In genomic region chr1:63674238-63674864, GRCh38 we compare ENCODE assay signal across 1 cellular context.
TF ChIP-seq lines count a peak whose summit lies in the region.

No MANE protein-coding gene starts in this region.

TF ChIP-seq in HepG2, 621 proteins besides CTCF, POLR2A, EP300 and RAD21 (continued from another document and continues in another):
- TF ChIP-seq, protein P1, sequence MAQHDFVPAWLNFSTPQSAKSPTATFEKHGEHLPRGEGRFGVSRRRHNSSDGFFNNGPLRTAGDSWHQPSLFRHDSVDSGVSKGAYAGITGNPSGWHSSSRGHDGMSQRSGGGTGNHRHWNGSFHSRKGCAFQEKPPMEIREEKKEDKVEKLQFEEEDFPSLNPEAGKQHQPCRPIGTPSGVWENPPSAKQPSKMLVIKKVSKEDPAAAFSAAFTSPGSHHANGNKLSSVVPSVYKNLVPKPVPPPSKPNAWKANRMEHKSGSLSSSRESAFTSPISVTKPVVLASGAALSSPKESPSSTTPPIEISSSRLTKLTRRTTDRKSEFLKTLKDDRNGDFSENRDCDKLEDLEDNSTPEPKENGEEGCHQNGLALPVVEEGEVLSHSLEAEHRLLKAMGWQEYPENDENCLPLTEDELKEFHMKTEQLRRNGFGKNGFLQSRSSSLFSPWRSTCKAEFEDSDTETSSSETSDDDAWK (CRISPR knock-in tag; IDR thresholded peaks at IDR 0.05) = no peak
- TF ChIP-seq, protein P2, sequence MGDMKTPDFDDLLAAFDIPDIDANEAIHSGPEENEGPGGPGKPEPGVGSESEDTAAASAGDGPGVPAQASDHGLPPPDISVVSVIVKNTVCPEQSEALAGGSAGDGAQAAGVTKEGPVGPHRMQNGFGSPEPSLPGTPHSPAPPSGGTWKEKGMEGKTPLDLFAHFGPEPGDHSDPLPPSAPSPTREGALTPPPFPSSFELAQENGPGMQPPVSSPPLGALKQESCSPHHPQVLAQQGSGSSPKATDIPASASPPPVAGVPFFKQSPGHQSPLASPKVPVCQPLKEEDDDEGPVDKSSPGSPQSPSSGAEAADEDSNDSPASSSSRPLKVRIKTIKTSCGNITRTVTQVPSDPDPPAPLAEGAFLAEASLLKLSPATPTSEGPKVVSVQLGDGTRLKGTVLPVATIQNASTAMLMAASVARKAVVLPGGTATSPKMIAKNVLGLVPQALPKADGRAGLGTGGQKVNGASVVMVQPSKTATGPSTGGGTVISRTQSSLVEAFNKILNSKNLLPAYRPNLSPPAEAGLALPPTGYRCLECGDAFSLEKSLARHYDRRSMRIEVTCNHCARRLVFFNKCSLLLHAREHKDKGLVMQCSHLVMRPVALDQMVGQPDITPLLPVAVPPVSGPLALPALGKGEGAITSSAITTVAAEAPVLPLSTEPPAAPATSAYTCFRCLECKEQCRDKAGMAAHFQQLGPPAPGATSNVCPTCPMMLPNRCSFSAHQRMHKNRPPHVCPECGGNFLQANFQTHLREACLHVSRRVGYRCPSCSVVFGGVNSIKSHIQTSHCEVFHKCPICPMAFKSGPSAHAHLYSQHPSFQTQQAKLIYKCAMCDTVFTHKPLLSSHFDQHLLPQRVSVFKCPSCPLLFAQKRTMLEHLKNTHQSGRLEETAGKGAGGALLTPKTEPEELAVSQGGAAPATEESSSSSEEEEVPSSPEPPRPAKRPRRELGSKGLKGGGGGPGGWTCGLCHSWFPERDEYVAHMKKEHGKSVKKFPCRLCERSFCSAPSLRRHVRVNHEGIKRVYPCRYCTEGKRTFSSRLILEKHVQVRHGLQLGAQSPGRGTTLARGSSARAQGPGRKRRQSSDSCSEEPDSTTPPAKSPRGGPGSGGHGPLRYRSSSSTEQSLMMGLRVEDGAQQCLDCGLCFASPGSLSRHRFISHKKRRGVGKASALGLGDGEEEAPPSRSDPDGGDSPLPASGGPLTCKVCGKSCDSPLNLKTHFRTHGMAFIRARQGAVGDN (CRISPR knock-in tag; IDR thresholded peaks at IDR 0.05) = peak; percentile 59
- TF ChIP-seq, protein P3, sequence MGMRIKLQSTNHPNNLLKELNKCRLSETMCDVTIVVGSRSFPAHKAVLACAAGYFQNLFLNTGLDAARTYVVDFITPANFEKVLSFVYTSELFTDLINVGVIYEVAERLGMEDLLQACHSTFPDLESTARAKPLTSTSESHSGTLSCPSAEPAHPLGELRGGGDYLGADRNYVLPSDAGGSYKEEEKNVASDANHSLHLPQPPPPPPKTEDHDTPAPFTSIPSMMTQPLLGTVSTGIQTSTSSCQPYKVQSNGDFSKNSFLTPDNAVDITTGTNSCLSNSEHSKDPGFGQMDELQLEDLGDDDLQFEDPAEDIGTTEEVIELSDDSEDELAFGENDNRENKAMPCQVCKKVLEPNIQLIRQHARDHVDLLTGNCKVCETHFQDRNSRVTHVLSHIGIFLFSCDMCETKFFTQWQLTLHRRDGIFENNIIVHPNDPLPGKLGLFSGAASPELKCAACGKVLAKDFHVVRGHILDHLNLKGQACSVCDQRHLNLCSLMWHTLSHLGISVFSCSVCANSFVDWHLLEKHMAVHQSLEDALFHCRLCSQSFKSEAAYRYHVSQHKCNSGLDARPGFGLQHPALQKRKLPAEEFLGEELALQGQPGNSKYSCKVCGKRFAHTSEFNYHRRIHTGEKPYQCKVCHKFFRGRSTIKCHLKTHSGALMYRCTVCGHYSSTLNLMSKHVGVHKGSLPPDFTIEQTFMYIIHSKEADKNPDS (CRISPR knock-in tag; IDR thresholded peaks at IDR 0.05) = no peak
- TF ChIP-seq ZNF136 (CRISPR knock-in tag; IDR thresholded peaks at IDR 0.05; ENCODE audit: low read depth) (0 out of 2 replicates have a peak, but pooled peaks have one; percentile 55), ZNF264 (CRISPR knock-in tag; IDR thresholded peaks at IDR 0.05) (no peak), ZNF3 (CRISPR knock-in tag; IDR thresholded peaks at IDR 0.05) (peak; percentile 84; the same call in 1 of the 2 replicates), HOXA3 (CRISPR knock-in tag; IDR thresholded peaks at IDR 0.05) (peak; percentile 68; the same call in 1 of the 2 replicates), IRX3 (CRISPR knock-in tag; IDR thresholded peaks at IDR 0.05; ENCODE audit: borderline replicate concordance, low read depth) (no peak), ZFY (CRISPR knock-in tag; IDR thresholded peaks at IDR 0.05) (peak; percentile 45), CEBPG (CRISPR knock-in tag; IDR thresholded peaks at IDR 0.05) (no peak), IKZF4 (CRISPR knock-in tag; IDR thresholded peaks at IDR 0.05; ENCODE audit: borderline replicate concordance, low read depth, not compliant biosample characterization) (peak; percentile 49), BCL6 (CRISPR knock-in tag; IDR thresholded peaks at IDR 0.05) (peak; percentile 67; the same call in 1 of the 2 replicates), TGIF2 (CRISPR knock-in tag; IDR thresholded peaks at IDR 0.05) (no peak), NFE2 (CRISPR knock-in tag; IDR thresholded peaks at IDR 0.05) (no peak), ZFP82 (CRISPR knock-in tag; IDR thresholded peaks at IDR 0.05; ENCODE audit: borderline replicate concordance) (0 out of 2 replicates have a peak, but pooled peaks have one; percentile 50), ZNF883 (CRISPR knock-in tag; IDR thresholded peaks at IDR 0.05; ENCODE audit: not compliant biosample characterization) (peak; percentile 52), ZNF552 (CRISPR knock-in tag; IDR thresholded peaks at IDR 0.05; ENCODE audit: borderline replicate concordance) (0 out of 2 replicates have a peak, but pooled peaks have one; percentile 20), ELF1 (CRISPR knock-in tag; IDR thresholded peaks at IDR 0.05) (peak; percentile 29; the same call in 1 of the 2 replicates), ZNF20 (CRISPR knock-in tag; IDR thresholded peaks at IDR 0.05) (no peak), BRCA1 (CRISPR knock-in tag; IDR thresholded peaks at IDR 0.05) (no peak), FOSL2 (CRISPR knock-in tag; IDR thresholded peaks at IDR 0.05) (peak; percentile 99), HDAC2 (CRISPR knock-in tag; IDR thresholded peaks at IDR 0.05) (peak; percentile 76), HES4 (CRISPR knock-in tag; IDR thresholded peaks at IDR 0.05; ENCODE audit: borderline replicate concordance) (no peak), HMG20A (CRISPR knock-in tag; IDR thresholded peaks at IDR 0.05; ENCODE audit: borderline replicate concordance) (peak; percentile 41; the same call in 1 of the 2 replicates), KAT8 (CRISPR knock-in tag; IDR thresholded peaks at IDR 0.05) (peak; percentile 61), NR2C2 (CRISPR knock-in tag; IDR thresholded peaks at IDR 0.05; ENCODE audit: borderline replicate concordance) (peak; percentile 82), TBL1XR1 (IDR thresholded peaks at IDR 0.05; ENCODE audit: borderline replicate concordance, low read length, partially characterized antibody) (no peak), ZNF747 (CRISPR knock-in tag; IDR thresholded peaks at IDR 0.05; ENCODE audit: borderline replicate concordance) (0 out of 2 replicates have a peak, but pooled peaks have one; percentile 22), HMGXB3 (CRISPR knock-in tag; IDR thresholded peaks at IDR 0.05; ENCODE audit: borderline replicate concordance) (peak; percentile 34; the same call in 1 of the 2 replicates), ZNF619 (CRISPR knock-in tag; IDR thresholded peaks at IDR 0.05) (0 out of 2 replicates have a peak, but pooled peaks have one; percentile 49), CCDC6 (CRISPR knock-in tag; IDR thresholded peaks at IDR 0.05) (peak; percentile 40; the same call in 1 of the 2 replicates), MAZ (IDR thresholded peaks at IDR 0.05; ENCODE audit: borderline replicate concordance, low read depth, low read length) (no peak), MAZ (CRISPR knock-in tag; IDR thresholded peaks at IDR 0.05; ENCODE audit: low read depth) (no peak), YEATS4 (CRISPR knock-in tag; IDR thresholded peaks at IDR 0.05; ENCODE audit: borderline replicate concordance) (no peak), ZNF484 (CRISPR knock-in tag; IDR thresholded peaks at IDR 0.05; ENCODE audit: borderline replicate concordance, low read depth) (no peak), PCBP2 (optimal IDR thresholded peaks at IDR 0.05; ENCODE audit: low read depth, low read length, poor library complexity, severe bottlenecking) (no peak), ZSCAN9 (CRISPR knock-in tag; IDR thresholded peaks at IDR 0.05; ENCODE audit: borderline replicate concordance) (0 out of 2 replicates have a peak, but pooled peaks have one; percentile 52)
- TF ChIP-seq, protein P4, sequence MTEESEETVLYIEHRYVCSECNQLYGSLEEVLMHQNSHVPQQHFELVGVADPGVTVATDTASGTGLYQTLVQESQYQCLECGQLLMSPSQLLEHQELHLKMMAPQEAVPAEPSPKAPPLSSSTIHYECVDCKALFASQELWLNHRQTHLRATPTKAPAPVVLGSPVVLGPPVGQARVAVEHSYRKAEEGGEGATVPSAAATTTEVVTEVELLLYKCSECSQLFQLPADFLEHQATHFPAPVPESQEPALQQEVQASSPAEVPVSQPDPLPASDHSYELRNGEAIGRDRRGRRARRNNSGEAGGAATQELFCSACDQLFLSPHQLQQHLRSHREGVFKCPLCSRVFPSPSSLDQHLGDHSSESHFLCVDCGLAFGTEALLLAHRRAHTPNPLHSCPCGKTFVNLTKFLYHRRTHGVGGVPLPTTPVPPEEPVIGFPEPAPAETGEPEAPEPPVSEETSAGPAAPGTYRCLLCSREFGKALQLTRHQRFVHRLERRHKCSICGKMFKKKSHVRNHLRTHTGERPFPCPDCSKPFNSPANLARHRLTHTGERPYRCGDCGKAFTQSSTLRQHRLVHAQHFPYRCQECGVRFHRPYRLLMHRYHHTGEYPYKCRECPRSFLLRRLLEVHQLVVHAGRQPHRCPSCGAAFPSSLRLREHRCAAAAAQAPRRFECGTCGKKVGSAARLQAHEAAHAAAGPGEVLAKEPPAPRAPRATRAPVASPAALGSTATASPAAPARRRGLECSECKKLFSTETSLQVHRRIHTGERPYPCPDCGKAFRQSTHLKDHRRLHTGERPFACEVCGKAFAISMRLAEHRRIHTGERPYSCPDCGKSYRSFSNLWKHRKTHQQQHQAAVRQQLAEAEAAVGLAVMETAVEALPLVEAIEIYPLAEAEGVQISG (CRISPR knock-in tag; IDR thresholded peaks at IDR 0.05) = peak; percentile 70
- TF ChIP-seq, protein P5, sequence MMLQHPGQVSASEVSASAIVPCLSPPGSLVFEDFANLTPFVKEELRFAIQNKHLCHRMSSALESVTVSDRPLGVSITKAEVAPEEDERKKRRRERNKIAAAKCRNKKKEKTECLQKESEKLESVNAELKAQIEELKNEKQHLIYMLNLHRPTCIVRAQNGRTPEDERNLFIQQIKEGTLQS (CRISPR knock-in tag; IDR thresholded peaks at IDR 0.05) = peak; percentile 87
- TF ChIP-seq, protein P6, sequence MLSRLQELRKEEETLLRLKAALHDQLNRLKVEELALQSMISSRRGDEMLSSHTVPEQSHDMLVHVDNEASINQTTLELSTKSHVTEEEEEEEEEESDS (CRISPR knock-in tag; IDR thresholded peaks at IDR 0.05; ENCODE audit: borderline replicate concordance) = no peak
- TF ChIP-seq, protein P7, sequence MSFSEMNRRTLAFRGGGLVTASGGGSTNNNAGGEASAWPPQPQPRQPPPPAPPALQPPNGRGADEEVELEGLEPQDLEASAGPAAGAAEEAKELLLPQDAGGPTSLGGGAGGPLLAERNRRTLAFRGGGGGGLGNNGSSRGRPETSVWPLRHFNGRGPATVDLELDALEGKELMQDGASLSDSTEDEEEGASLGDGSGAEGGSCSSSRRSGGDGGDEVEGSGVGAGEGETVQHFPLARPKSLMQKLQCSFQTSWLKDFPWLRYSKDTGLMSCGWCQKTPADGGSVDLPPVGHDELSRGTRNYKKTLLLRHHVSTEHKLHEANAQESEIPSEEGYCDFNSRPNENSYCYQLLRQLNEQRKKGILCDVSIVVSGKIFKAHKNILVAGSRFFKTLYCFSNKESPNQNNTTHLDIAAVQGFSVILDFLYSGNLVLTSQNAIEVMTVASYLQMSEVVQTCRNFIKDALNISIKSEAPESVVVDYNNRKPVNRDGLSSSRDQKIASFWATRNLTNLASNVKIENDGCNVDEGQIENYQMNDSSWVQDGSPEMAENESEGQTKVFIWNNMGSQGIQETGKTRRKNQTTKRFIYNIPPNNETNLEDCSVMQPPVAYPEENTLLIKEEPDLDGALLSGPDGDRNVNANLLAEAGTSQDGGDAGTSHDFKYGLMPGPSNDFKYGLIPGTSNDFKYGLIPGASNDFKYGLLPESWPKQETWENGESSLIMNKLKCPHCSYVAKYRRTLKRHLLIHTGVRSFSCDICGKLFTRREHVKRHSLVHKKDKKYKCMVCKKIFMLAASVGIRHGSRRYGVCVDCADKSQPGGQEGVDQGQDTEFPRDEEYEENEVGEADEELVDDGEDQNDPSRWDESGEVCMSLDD (CRISPR knock-in tag; IDR thresholded peaks at IDR 0.05; ENCODE audit: borderline replicate concordance) = no peak
- TF ChIP-seq, protein P8, sequence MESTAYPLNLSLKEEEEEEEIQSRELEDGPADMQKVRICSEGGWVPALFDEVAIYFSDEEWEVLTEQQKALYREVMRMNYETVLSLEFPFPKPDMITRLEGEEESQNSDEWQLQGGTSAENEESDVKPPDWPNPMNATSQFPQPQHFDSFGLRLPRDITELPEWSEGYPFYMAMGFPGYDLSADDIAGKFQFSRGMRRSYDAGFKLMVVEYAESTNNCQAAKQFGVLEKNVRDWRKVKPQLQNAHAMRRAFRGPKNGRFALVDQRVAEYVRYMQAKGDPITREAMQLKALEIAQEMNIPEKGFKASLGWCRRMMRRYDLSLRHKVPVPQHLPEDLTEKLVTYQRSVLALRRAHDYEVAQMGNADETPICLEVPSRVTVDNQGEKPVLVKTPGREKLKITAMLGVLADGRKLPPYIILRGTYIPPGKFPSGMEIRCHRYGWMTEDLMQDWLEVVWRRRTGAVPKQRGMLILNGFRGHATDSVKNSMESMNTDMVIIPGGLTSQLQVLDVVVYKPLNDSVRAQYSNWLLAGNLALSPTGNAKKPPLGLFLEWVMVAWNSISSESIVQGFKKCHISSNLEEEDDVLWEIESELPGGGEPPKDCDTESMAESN (CRISPR knock-in tag; conservative IDR thresholded peaks at IDR 0.05) = 0 out of 2 replicates have a peak, but pooled peaks have one; percentile 43
